In the genomic region with DNA sequence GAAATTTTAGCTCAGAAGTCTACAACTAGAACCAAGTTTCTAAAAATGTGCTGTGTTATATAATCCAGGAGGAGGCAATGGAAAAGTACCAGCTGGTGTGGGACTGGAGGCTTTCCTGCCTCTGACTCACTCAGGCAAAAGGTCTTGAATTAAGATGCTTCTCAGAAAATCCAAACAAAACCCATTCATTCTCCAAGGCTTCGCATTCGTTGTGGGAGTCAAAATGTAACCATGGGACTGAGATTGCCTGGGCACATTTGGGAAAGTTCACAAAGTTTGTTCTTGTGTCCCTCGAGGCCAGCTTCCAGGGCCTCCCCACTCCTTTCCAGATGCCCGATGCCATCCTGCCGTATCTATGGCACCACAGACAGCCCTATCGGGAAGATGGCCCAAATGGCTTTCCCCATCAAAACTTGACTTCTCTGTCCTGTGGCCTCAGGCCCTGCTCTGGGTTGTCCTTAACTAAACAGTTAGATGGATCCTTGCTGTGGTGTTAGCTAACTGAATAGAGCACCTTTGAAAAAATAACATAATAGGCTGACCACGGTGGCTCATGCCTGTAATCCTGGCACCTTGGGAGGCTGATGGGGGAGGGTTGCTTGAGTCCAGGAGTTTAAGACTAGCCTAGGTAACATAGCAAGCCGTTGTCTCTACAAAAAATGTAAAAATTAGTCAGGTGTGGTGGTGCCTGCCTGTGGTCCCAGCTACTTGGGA, we compare ENCODE assay signal across 13 cellular contexts.
DNase-seq lines count a peak whose midpoint lies in the region; ATAC-seq and TF ChIP-seq lines count a peak whose summit lies in the region.
"Had no signal": no experiment of that assay in that cellular context is flagged by ENCODE, and none has a peak within 500 bp of the region (broad histone marks: within the 10 kb centered on the region; RNA-seq: fewer than 3 reads in every experiment).

No MANE protein-coding gene starts in this region.

- TF ChIP-seq CTCF in coronary artery (IDR thresholded peaks at IDR 0.05) (no peak), lower lobe of right lung (IDR thresholded peaks at IDR 0.05) (no peak), transverse colon (IDR thresholded peaks at IDR 0.05) (no peak), Peyer's patch (IDR thresholded peaks at IDR 0.05) (no peak)

- H3K4me3 ChIP-seq in coronary artery (peak overlapping the region; percentile 37), lower lobe of right lung (no peak overlapping the region), transverse colon (no peak overlapping the region), Peyer's patch (no peak overlapping the region)

- H3K4me1 ChIP-seq in lower lobe of right lung (peaks cover 40% of the 10 kb centered on the region), transverse colon (peaks cover 4 to 20% (median 11%) of the 10 kb centered on the region in 4 donors), Peyer's patch (peaks cover 3 to 12% (median 6%) of the 10 kb centered on the region in 4 donors)

- peaks cover 13 to 18% (median 15%) of the 10 kb centered on the region in 3 donors for H3K36me3 Mint-ChIP-seq in immature natural killer cell

- peaks cover 11 to 26% (median 20%) of the 10 kb centered on the region in 6 donors for H3K9me3 Mint-ChIP-seq in immature natural killer cell

- no peak overlapping the region for H3K4me3 Mint-ChIP-seq in immature natural killer cell

- H3K4me1 Mint-ChIP-seq in immature natural killer cell, result peaks cover 3 to 6% of the 10 kb centered on the region in 2 donors

- DNase-seq in LHCN-M2 (ENCODE audit: low read depth) (peak; percentile 74), coronary artery (ENCODE audit: low spot score) (no peak), lower lobe of right lung (no peak), transverse colon (no peak), immature natural killer cell (no peak), Peyer's patch (no peak)
- no peak for DNase-seq in effector CD4-positive, alpha-beta T cell
- DNase-seq: activated CD4-positive, alpha-beta memory T cell treated with anti-CD3 and anti-CD28 coated beads for 36 hours; cortex of kidney; islet precursor cell; stimulated activated CD4-positive, alpha-beta T cell treated with anti-CD3 and anti-CD28 coated beads, Interleukin-12 subunit alpha, Interleukin-12 subunit beta, amount 100 ng/mL, for 4 hours; stimulated activated naive CD4-positive, alpha-beta T cell treated with Interleukin-2 at 50 U/mL for 16 hours had no signal

- intact Hi-C loops in lower lobe of right lung (cut with DNase I) (no loop called here), transverse colon (cut with DNase I; ENCODE audit: low total_unique reads) (no loop called here)

- TF ChIP-seq EP300 in transverse colon (IDR thresholded peaks at IDR 0.05; ENCODE audit: low read depth), result no peak

- H3K27me3 ChIP-seq in lower lobe of right lung (ENCODE audit: low read depth), result no peaks in the 10 kb centered on the region
- no peaks in the 10 kb centered on the region for H3K27me3 ChIP-seq in transverse colon
- no peaks in the 10 kb centered on the region for H3K27me3 ChIP-seq in Peyer's patch

- H3K27ac Mint-ChIP-seq in immature natural killer cell, result no peak overlapping the region

- ATAC-seq in lower lobe of right lung, result peak in 1 of 2 donors; percentile 54

- TF ChIP-seq POLR2A in transverse colon (IDR thresholded peaks at IDR 0.05) (no peak), Peyer's patch (IDR thresholded peaks at IDR 0.05) (no peak)

- H3K9me3 ChIP-seq in lower lobe of right lung, result peaks cover 15% of the 10 kb centered on the region
- H3K9me3 ChIP-seq in transverse colon, result peaks cover 6% of the 10 kb centered on the region in 2 donors
- peaks cover 0 to 10% (median 0%) of the 10 kb centered on the region in 4 donors for H3K9me3 ChIP-seq in Peyer's patch

- in situ Hi-C loops in transverse colon (cut with MboI; ENCODE audit: low pct_ligation_motif_present in 1 of 4, low pct_unique_long_range_greater_than_20kb in 1 of 4, low sequenced_read_pairs in 3 of 4), result loop anchor here in 2 of 4 donors (25.0 kb wide), 2 partner anchors 146 to 271 kb away; no protein-coding TSS in a partner anchor

- peaks cover 7 to 29% (median 7%) of the 10 kb centered on the region in 3 donors for H3K27me3 Mint-ChIP-seq in immature natural killer cell (ENCODE audit: low read depth in 3 of 3)
- H3K27me3 Mint-ChIP-seq: activated CD4-positive, alpha-beta memory T cell treated with anti-CD3 and anti-CD28 coated beads for 36 hours had no signal

- 75 to 78% methylated on average over 5 to 8 of the region's 8 CpGs for WGBS in transverse colon (ENCODE audit: low coverage in 1 of 2), 2 donors

- no peaks in the 10 kb centered on the region for H3K36me3 ChIP-seq in lower lobe of right lung
- H3K36me3 ChIP-seq in transverse colon, result no peaks in the 10 kb centered on the region
- H3K36me3 ChIP-seq in Peyer's patch, result no peaks in the 10 kb centered on the region

- H3K27ac ChIP-seq in coronary artery (peak overlapping the region; percentile 44 to 84), lower lobe of right lung (peak overlapping the region; percentile 60), transverse colon (peak overlapping the region in 3 of 4 donors; percentile 38 to 62 (median 48)), Peyer's patch (peak overlapping the region in 1 of 4 donors; percentile 48)
- H3K27ac ChIP-seq: RWPE1 had no signal
